ENCODE assay signal across 10 cellular contexts in genomic region chr5:6377121-6377520, GRCh38. TPM values are rescaled to one million over a fixed set of nuclear protein-coding genes. Genes with fewer than 3 reads are reported as not detected.
DNase-seq lines count a peak whose midpoint lies in the region; ATAC-seq and TF ChIP-seq lines count a peak whose summit lies in the region.
"Had no signal": no experiment of that assay in that cellular context is flagged by ENCODE, and none has a peak within 500 bp of the region (broad histone marks: within the 10 kb centered on the region; RNA-seq: fewer than 3 reads in every experiment).

No MANE protein-coding gene starts in this region.

- H3F3A ChIP-seq in SU-DHL-6 (ENCODE audit: insufficient read depth): no peaks in the 10 kb centered on the region

- peak overlapping the region; percentile 92 for H3K9ac ChIP-seq in SU-DHL-6 (ENCODE audit: low read length)

- peak; percentile 31 for DNase-seq in GM03348 (ENCODE audit: low spot score)
- peak; percentile 35 for DNase-seq in fibroblast of mammary gland (ENCODE audit: low read depth)
- peak in 1 of 2 donors; percentile 19 for DNase-seq in psoas muscle
- no peak for DNase-seq in mesenteric fat pad (ENCODE audit: low spot score)
- DNase-seq in CD1c-positive myeloid dendritic cell (ENCODE audit: extremely low spot score): no peak
- DNase-seq in GDM1 (lab: John Stamatoyannopoulos, UW): no peak
- DNase-seq: T-helper 9 cell had no signal

- intact Hi-C loops in psoas muscle (cut with DNase I): loop anchor here (5.0 to 10.0 kb wide), 4 partner anchors 68 to 882 kb away; partner anchors contain the start of gene UBE2QL1 (in 2 of the 2)

- H3K36me3 ChIP-seq in SU-DHL-6 (ENCODE audit: low read length) (peaks cover 33% of the 10 kb centered on the region), psoas muscle (ENCODE audit: insufficient read depth in 1 of 2, low read depth in 1 of 2) (peaks cover 6 to 49% of the 10 kb centered on the region in 2 donors)

- peaks cover 9% of the 10 kb centered on the region for H3K4me1 ChIP-seq in psoas muscle

- H3K9me3 ChIP-seq in SU-DHL-6 (ENCODE audit: insufficient read depth, low read length) (no peaks in the 10 kb centered on the region), psoas muscle (no peaks in the 10 kb centered on the region)
- H3K9me3 ChIP-seq: neutrophil had no signal

- ATAC-seq in psoas muscle (no peak), GM21619 (IDR thresholded peaks at IDR 0.05; ENCODE audit: unreplicated experiment) (no peak)

- peak overlapping the region; percentile 70 for H3K4me3 ChIP-seq in SU-DHL-6 (ENCODE audit: insufficient read depth, low read length, poor library complexity, severe bottlenecking)
- H3K4me3 ChIP-seq in fibroblast of mammary gland (ENCODE audit: control insufficient read depth, low read depth, low read length): peak overlapping the region; percentile 95
- peak overlapping the region; percentile 98 for H3K4me3 ChIP-seq in psoas muscle

- H3K27me3 ChIP-seq in SU-DHL-6 (ENCODE audit: low read length): no peaks in the 10 kb centered on the region
- no peaks in the 10 kb centered on the region for H3K27me3 ChIP-seq in psoas muscle (ENCODE audit: insufficient read depth in 3 of 3, low read length in 2 of 3)

- no peak overlapping the region for H2AFZ ChIP-seq in SU-DHL-6 (ENCODE audit: low read depth, low read length, severe bottlenecking)

- no peaks in the 10 kb centered on the region for H3K9me2 ChIP-seq in SU-DHL-6 (replicated peaks; ENCODE audit: insufficient read depth, low read length)

- peaks cover 34% of the 10 kb centered on the region for H3K79me2 ChIP-seq in SU-DHL-6 (ENCODE audit: insufficient read depth, low read length)

- TF ChIP-seq CTCF in SU-DHL-6 (IDR thresholded peaks at IDR 0.05; ENCODE audit: insufficient read depth, low read length, poor library complexity, severe bottlenecking) (no peak), fibroblast of mammary gland (conservative IDR thresholded peaks at IDR 0.05; ENCODE audit: control insufficient read depth, insufficient read depth, low read depth, low read length) (no peak), psoas muscle (IDR thresholded peaks at IDR 0.05) (no peak)

- peak overlapping the region; percentile 74 for H3K4me2 ChIP-seq in SU-DHL-6 (ENCODE audit: low read depth, low read length, poor library complexity, severe bottlenecking)

- peaks cover 20% of the 10 kb centered on the region; the same call in 1 of the 2 replicates for H4K20me1 ChIP-seq in SU-DHL-6 (ENCODE audit: low read depth, low read length)

- no peak overlapping the region for H3K27ac ChIP-seq in SU-DHL-6 (ENCODE audit: low read depth, low read length)
- peak overlapping the region; percentile 95 for H3K27ac ChIP-seq in psoas muscle

- WGBS in psoas muscle, 3 donors: 73 to 85% (median 77%) methylated on average over 8 of the region's 8 CpGs

RNA-seq across cellular contexts. Expression of gene MED10, which starts 1.2 kb away (rescaled TPM):
- 10 to 100 TPM; 18.8 to 52.4 (median 26.5) TPM for total RNA-seq in psoas muscle
- 10 to 100 TPM; 49.1 to 98.1 (median 80.5) TPM for polyA plus RNA-seq in psoas muscle
- 30.8 TPM for total RNA-seq in mesenteric fat pad

Comparison
In these comparisons a context has a peak if more than half of its experiments do, and no peak if none do; other contexts are left out.
1. DNase-seq: peak in GM03348 (single experiment) and fibroblast of mammary gland (single experiment); none in mesenteric fat pad (single experiment), CD1c-positive myeloid dendritic cell (single experiment) and GDM1 (single experiment).
2. Peak in every context shown above with its lines, with median percentiles within 50 percentile points of each other: H3K4me3 ChIP-seq.